ENCODE assay signal across 17 cellular contexts in genomic region chr4:162164881-162165528, GRCh38. TPM values are rescaled to one million over a fixed set of nuclear protein-coding genes. Genes with fewer than 3 reads are reported as not detected.
A peak's percentile ranks its signal among the peaks of the same experiment; 100 is the strongest.
DNase-seq lines count a peak whose midpoint lies in the region; ATAC-seq, FAIRE-seq and TF ChIP-seq lines count a peak whose summit lies in the region.
"Had no signal": no experiment of that assay in that cellular context is flagged by ENCODE, and none has a peak within 500 bp of the region (broad histone marks: within the 10 kb centered on the region; RNA-seq: fewer than 3 reads in every experiment).

No MANE protein-coding gene starts in this region.

- TF ChIP-seq CTCF in ascending aorta (IDR thresholded peaks at IDR 0.05) (no peak), glutamatergic neuron (IDR thresholded peaks at IDR 0.05; ENCODE audit: partially characterized antibody, unreplicated experiment) (no peak), osteocyte (IDR thresholded peaks at IDR 0.05) (no peak)

- H3K27ac Mint-ChIP-seq in glutamatergic neuron (ENCODE audit: unreplicated experiment) = no peak overlapping the region
- no peak overlapping the region for H3K27ac Mint-ChIP-seq in osteocyte (ENCODE audit: unreplicated experiment)
- H3K27ac Mint-ChIP-seq: activated naive CD4-positive, alpha-beta T cell treated with anti-CD3 and anti-CD28 coated beads, Interleukin-2, amount 50 U/mL, for 72 hours; stimulated activated naive CD8-positive, alpha-beta T cell treated with anti-CD3 and anti-CD28 coated beads, Interleukin-15, amount 100 ng/mL, for 72 hours had no signal

- no peak for FAIRE-seq in urothelium cell line (lab: Jason Lieb, UNC)
- FAIRE-seq: frontal cortex, GM12892, islet of Langerhans had no signal

- no peak overlapping the region for H3K9ac ChIP-seq in HUES48 (ENCODE audit: low read depth, low read length)

- no peak for ATAC-seq in HG02571 (IDR thresholded peaks at IDR 0.05; ENCODE audit: unreplicated experiment)

- H3K9me3 ChIP-seq in HUES48 (ENCODE audit: control insufficient read depth, insufficient read depth, low read length) = no peaks in the 10 kb centered on the region
- no peaks in the 10 kb centered on the region for H3K9me3 ChIP-seq in ascending aorta
- no peaks in the 10 kb centered on the region for H3K9me3 ChIP-seq in effector memory CD4-positive, alpha-beta T cell (ENCODE audit: control insufficient read depth, low read length)
- H3K9me3 ChIP-seq: sigmoid colon had no signal

- peaks cover 7% of the 10 kb centered on the region for H3K4me1 ChIP-seq in HUES48 (ENCODE audit: control insufficient read depth, insufficient read depth, low read length)
- H3K4me1 ChIP-seq in ascending aorta = no peaks in the 10 kb centered on the region
- no peaks in the 10 kb centered on the region for H3K4me1 ChIP-seq in effector memory CD4-positive, alpha-beta T cell (ENCODE audit: control insufficient read depth, insufficient read depth, low read length, poor library complexity, severe bottlenecking)

- H3K4me3 ChIP-seq in HUES48 (ENCODE audit: low read depth, low read length) = peak overlapping the region; percentile 94; the same call in 1 of the 2 replicates
- H3K4me3 ChIP-seq in ascending aorta = peak overlapping the region; percentile 21 to 55
- no peak overlapping the region for H3K4me3 ChIP-seq in effector memory CD4-positive, alpha-beta T cell (ENCODE audit: insufficient read depth, low read depth, low read length, poor library complexity, severe bottlenecking)

- DNase-seq in ascending aorta (ENCODE audit: low spot score in 2 of 2) (no peak), glutamatergic neuron (no peak), osteocyte (ENCODE audit: extremely low spot score, unreplicated experiment) (no peak), AG20443 (ENCODE audit: low spot score) (no peak), urothelium cell line (ENCODE audit: low spot score) (no peak)
- DNase-seq in effector memory CD4-positive, alpha-beta T cell = no peak
- DNase-seq: IMR-90; sigmoid colon; stimulated activated naive CD8-positive, alpha-beta T cell treated with anti-CD3 and anti-CD28 coated beads, Interleukin-15, amount 100 ng/mL, for 72 hours had no signal

- H3K27me3 Mint-ChIP-seq in glutamatergic neuron (ENCODE audit: unreplicated experiment) (no peaks in the 10 kb centered on the region), osteocyte (ENCODE audit: unreplicated experiment) (peaks cover 25% of the 10 kb centered on the region)

- H3K9me3 Mint-ChIP-seq in glutamatergic neuron (ENCODE audit: unreplicated experiment) = no peaks in the 10 kb centered on the region
- no peaks in the 10 kb centered on the region for H3K9me3 Mint-ChIP-seq in osteocyte (ENCODE audit: unreplicated experiment)
- H3K9me3 Mint-ChIP-seq: activated naive CD4-positive, alpha-beta T cell treated with anti-CD3 and anti-CD28 coated beads, Interleukin-2, amount 50 U/mL, for 72 hours; stimulated activated naive CD8-positive, alpha-beta T cell treated with anti-CD3 and anti-CD28 coated beads, Interleukin-15, amount 100 ng/mL, for 72 hours had no signal

- H3K27ac ChIP-seq in HUES48 (ENCODE audit: low read depth, low read length) = no peak overlapping the region
- no peak overlapping the region for H3K27ac ChIP-seq in ascending aorta
- no peak overlapping the region for H3K27ac ChIP-seq in effector memory CD4-positive, alpha-beta T cell (ENCODE audit: insufficient read depth, low read length, poor library complexity, severe bottlenecking)
- H3K27ac ChIP-seq: sigmoid colon, VCaP had no signal

- H3K4me1 Mint-ChIP-seq in glutamatergic neuron (ENCODE audit: low read depth, unreplicated experiment) (peaks cover 3% of the 10 kb centered on the region), osteocyte (ENCODE audit: unreplicated experiment) (peaks cover 14% of the 10 kb centered on the region)

- H3K4me3 Mint-ChIP-seq in glutamatergic neuron (ENCODE audit: unreplicated experiment) (peak overlapping the region; percentile 55), osteocyte (ENCODE audit: unreplicated experiment) (peak overlapping the region; percentile 75)

- no peaks in the 10 kb centered on the region for H3K27me3 ChIP-seq in HUES48 (ENCODE audit: control insufficient read depth, insufficient read depth, low read length)
- no peaks in the 10 kb centered on the region for H3K27me3 ChIP-seq in ascending aorta
- H3K27me3 ChIP-seq in effector memory CD4-positive, alpha-beta T cell (replicated peaks; ENCODE audit: control insufficient read depth, insufficient read depth, low read length, poor library complexity, severe bottlenecking) = no peaks in the 10 kb centered on the region

- H3K36me3 ChIP-seq in HUES48 (ENCODE audit: control insufficient read depth, insufficient read depth, low read length) = no peaks in the 10 kb centered on the region
- H3K36me3 ChIP-seq in ascending aorta = no peaks in the 10 kb centered on the region
- H3K36me3 ChIP-seq in effector memory CD4-positive, alpha-beta T cell (ENCODE audit: control insufficient read depth, insufficient read depth, low read length) = no peaks in the 10 kb centered on the region
- H3K36me3 ChIP-seq: sigmoid colon had no signal

- no peaks in the 10 kb centered on the region for H3K36me3 Mint-ChIP-seq in glutamatergic neuron (ENCODE audit: unreplicated experiment)
- no peaks in the 10 kb centered on the region for H3K36me3 Mint-ChIP-seq in osteocyte (ENCODE audit: unreplicated experiment)

- intact Hi-C loops in ascending aorta (cut with DNase I) = no loop called here

RNA-seq across cellular contexts. Expression of gene FSTL5, which starts 1.2 kb away (rescaled TPM):
- total RNA-seq in ascending aorta (not detected), glutamatergic neuron (ENCODE audit: unreplicated experiment) (9.2 TPM), osteocyte (0.11 TPM in 1 of 2 replicates, not detected in the other)
- total RNA-seq: activated naive CD4-positive, alpha-beta T cell treated with anti-CD3 and anti-CD28 coated beads, Interleukin-2, amount 50 U/mL, for 72 hours; dermis microvascular lymphatic vessel endothelial cell had no signal
